ENCODE assay signal across 36 cellular contexts in genomic region chr15:84104853-84105252, GRCh38.
DNase-seq lines count a peak whose midpoint lies in the region; ATAC-seq, FAIRE-seq and TF ChIP-seq lines count a peak whose summit lies in the region.
"Had no signal": no experiment of that assay in that cellular context is flagged by ENCODE, and none has a peak within 500 bp of the region (broad histone marks: within the 10 kb centered on the region; RNA-seq: fewer than 3 reads in every experiment).

No MANE protein-coding gene starts in this region.

- ATAC-seq in A549 (no peak), left colon (peak; percentile 70), mucosa of descending colon (peak; percentile 36), GM21381 (IDR thresholded peaks at IDR 0.05; ENCODE audit: unreplicated experiment) (no peak)
- ATAC-seq: CD8-positive, alpha-beta T cell had no signal

- no peak overlapping the region for H3K4me2 ChIP-seq in A549
- H3K4me2 ChIP-seq: BLaER1; BLaER1 treated with 17β-estradiol and CSF1 and Interleukin-3, amounts not matched to agents 10 nM and 100 nM had no signal

- no peak overlapping the region for H3K4me3 ChIP-seq in A549
- H3K4me3 ChIP-seq in Jurkat, Clone E6-1 (ENCODE audit: low read length), result no peak overlapping the region
- no peak overlapping the region for H3K4me3 ChIP-seq in mucosa of descending colon
- no peak overlapping the region for H3K4me3 ChIP-seq in esophagus muscularis mucosa
- H3K4me3 ChIP-seq: BLaER1; BLaER1 treated with 17β-estradiol and CSF1 and Interleukin-3, amounts not matched to agents 10 nM and 100 nM had no signal

- H3K4me3 Mint-ChIP-seq in endothelial cell (ENCODE audit: unreplicated experiment), result no peak overlapping the region
- H3K4me3 Mint-ChIP-seq: B cell; CD14-positive monocyte; CD4-positive, alpha-beta memory T cell; CD4-positive, alpha-beta T cell; CD4-positive, CD25-positive, alpha-beta regulatory T cell; CD8-positive, alpha-beta memory T cell; CD8-positive, alpha-beta T cell had no signal

- H3K4me1 Mint-ChIP-seq in endothelial cell (ENCODE audit: unreplicated experiment), result peaks cover 9% of the 10 kb centered on the region
- H3K4me1 Mint-ChIP-seq: B cell; CD4-positive, alpha-beta memory T cell; CD4-positive, CD25-positive, alpha-beta regulatory T cell; CD8-positive, alpha-beta memory T cell had no signal

- peak; percentile 32 for FAIRE-seq in A549 (lab: Jason Lieb, UNC)
- FAIRE-seq: A204.1, D721Med had no signal

- no peaks in the 10 kb centered on the region for H3K27me3 ChIP-seq in esophagus muscularis mucosa
- H3K27me3 ChIP-seq: BE2C; BLaER1; BLaER1 treated with 17β-estradiol and CSF1 and Interleukin-3, amounts not matched to agents 10 nM and 100 nM had no signal

- no peak for TF ChIP-seq RAD21 in A549 (conservative IDR thresholded peaks at IDR 0.05 in 1 of 2, IDR thresholded peaks at IDR 0.05 in 1 of 2)

- WGBS in A549 (ENCODE audit: missing lambda C conversion rate), result 6% methylated on average over 3 of the region's 3 CpGs
- 70% methylated on average over 3 of the region's 3 CpGs for WGBS in esophagus muscularis mucosa

- H3K36me3 ChIP-seq in mucosa of descending colon (ENCODE audit: low read depth), result no peaks in the 10 kb centered on the region
- H3K36me3 ChIP-seq in esophagus muscularis mucosa, result no peaks in the 10 kb centered on the region
- H3K36me3 ChIP-seq: BE2C; BLaER1; BLaER1 treated with 17β-estradiol and CSF1 and Interleukin-3, amounts not matched to agents 10 nM and 100 nM had no signal

- TF ChIP-seq POLR2A in A549 (IDR thresholded peaks at IDR 0.05; ENCODE audit: low read length) (no peak), esophagus muscularis mucosa (IDR thresholded peaks at IDR 0.05; ENCODE audit: low read depth) (no peak)

- TF ChIP-seq EP300 in A549 (IDR thresholded peaks at IDR 0.05) (no peak), esophagus muscularis mucosa (IDR thresholded peaks at IDR 0.05) (no peak)

- DNase-seq in A549 (ENCODE audit: low read depth in 1 of 2, low spot score in 1 of 2), result no peak
- peak; percentile 51 for DNase-seq in Jurkat, Clone E6-1 (ENCODE audit: low read depth, low spot score)
- DNase-seq in left colon, result no peak
- DNase-seq in mucosa of descending colon, result no peak
- no peak for DNase-seq in endothelial cell (ENCODE audit: low spot score)
- no peak for DNase-seq in esophagus muscularis mucosa (ENCODE audit: extremely low spot score)
- DNase-seq in HT-29 (ENCODE audit: low spot score), result no peak
- DNase-seq: 8988T; ACHN; AML-193; BE2C; C1 segment of cervical spinal cord; Caco-2; Calu3; CD4-positive, alpha-beta memory T cell; CD4-positive, alpha-beta T cell; CD4-positive, CD25-positive, alpha-beta regulatory T cell; CD8-positive, alpha-beta memory T cell; CD8-positive, alpha-beta T cell; COR-L47; DMS 273 treated with DMSO at 0.1 percent for 48 hours; DMS153; DMS53; DMS79; DMS79 treated with DMSO at 0.1 percent for 48 hours; DND-41; EL had no signal

- H3K4me1 ChIP-seq in A549 (no peaks in the 10 kb centered on the region), mucosa of descending colon (ENCODE audit: low read depth) (no peaks in the 10 kb centered on the region), esophagus muscularis mucosa (no peaks in the 10 kb centered on the region)
- H3K4me1 ChIP-seq: BE2C, BLaER1, Caco-2 had no signal

- POLR2A ChIA-PET in A549 (lab: Yijun Ruan, JAX), result no interaction called here

- H3K36me3 Mint-ChIP-seq in endothelial cell (ENCODE audit: low read depth, unreplicated experiment), result no peaks in the 10 kb centered on the region
- H3K36me3 Mint-ChIP-seq: CD14-positive monocyte; CD4-positive, alpha-beta memory T cell; CD4-positive, CD25-positive, alpha-beta regulatory T cell; CD8-positive, alpha-beta T cell had no signal

- intact Hi-C loops in left colon (cut with DNase I, micrococcal nuclease) (no loop called here), mucosa of descending colon (cut with DNase I, micrococcal nuclease) (no loop called here), esophagus muscularis mucosa (cut with DNase I) (no loop called here)

- no peaks in the 10 kb centered on the region for H3K9me3 Mint-ChIP-seq in endothelial cell (ENCODE audit: unreplicated experiment)
- H3K9me3 Mint-ChIP-seq: CD4-positive, alpha-beta T cell; CD8-positive, alpha-beta memory T cell; CD8-positive, alpha-beta T cell had no signal

- TF ChIP-seq CTCF in A549 (IDR thresholded peaks at IDR 0.05) (no peak), mucosa of descending colon (IDR thresholded peaks at IDR 0.05) (no peak), endothelial cell (IDR thresholded peaks at IDR 0.05; ENCODE audit: unreplicated experiment) (no peak), esophagus muscularis mucosa (IDR thresholded peaks at IDR 0.05) (no peak)

- no peak overlapping the region for H3K27ac Mint-ChIP-seq in endothelial cell (ENCODE audit: unreplicated experiment)
- H3K27ac Mint-ChIP-seq: B cell; CD14-positive monocyte; CD4-positive, alpha-beta memory T cell; CD4-positive, alpha-beta T cell; CD4-positive, CD25-positive, alpha-beta regulatory T cell; CD8-positive, alpha-beta memory T cell; CD8-positive, alpha-beta T cell had no signal

- CTCF ChIA-PET in A549 (lab: Yijun Ruan, JAX), result no interaction called here

- H3K9me3 ChIP-seq in A549 (no peaks in the 10 kb centered on the region), mucosa of descending colon (no peaks in the 10 kb centered on the region), esophagus muscularis mucosa (no peaks in the 10 kb centered on the region)
- H3K9me3 ChIP-seq: BE2C; BLaER1; BLaER1 treated with 17β-estradiol and CSF1 and Interleukin-3, amounts not matched to agents 10 nM and 100 nM; Caco-2 had no signal

- H3K27ac ChIP-seq in A549 (no peak overlapping the region), esophagus muscularis mucosa (replicated peaks in 1 of 4) (no peak overlapping the region)
- H3K27ac ChIP-seq: 22Rv1; BLaER1; BLaER1 treated with 17β-estradiol and CSF1 and Interleukin-3, amounts not matched to agents 10 nM and 100 nM; C4-2B had no signal

- peaks cover 3% of the 10 kb centered on the region for H3K27me3 Mint-ChIP-seq in endothelial cell (ENCODE audit: unreplicated experiment)

TF ChIP-seq in A549, 52 proteins besides CTCF, POLR2A, EP300 and RAD21:
- TF ChIP-seq USF2 (IDR thresholded peaks at IDR 0.05), result no peak
- no peak for TF ChIP-seq POLR2AphosphoS2 (conservative IDR thresholded peaks at IDR 0.05; ENCODE audit: low read length)
- no peak for TF ChIP-seq CEBPB (IDR thresholded peaks at IDR 0.05)
- no peak for TF ChIP-seq HDAC2 (IDR thresholded peaks at IDR 0.05)
- TF ChIP-seq NPAS2 (CRISPR knock-in tag; IDR thresholded peaks at IDR 0.05; ENCODE audit: borderline replicate concordance), result no peak
TF ChIP-seq in A549: peak in this region for 0.

Comparison
In these comparisons a context has a peak if more than half of its experiments do, and no peak if none do; other contexts are left out.
1. ATAC-seq: peak in left colon (single experiment) and mucosa of descending colon (single experiment); none in A549 (0 of 2) and GM21381 (single experiment).